In genomic region chr1:37387854-37388253, GRCh38 we compare ENCODE assay signal across 1 cellular context.
TF ChIP-seq lines count a peak whose summit lies in the region.

No MANE protein-coding gene starts in this region.

TF ChIP-seq in GM23338, 12 proteins besides CTCF, POLR2A, EP300 and RAD21 (continued from another document):
- TF ChIP-seq, protein P1, sequence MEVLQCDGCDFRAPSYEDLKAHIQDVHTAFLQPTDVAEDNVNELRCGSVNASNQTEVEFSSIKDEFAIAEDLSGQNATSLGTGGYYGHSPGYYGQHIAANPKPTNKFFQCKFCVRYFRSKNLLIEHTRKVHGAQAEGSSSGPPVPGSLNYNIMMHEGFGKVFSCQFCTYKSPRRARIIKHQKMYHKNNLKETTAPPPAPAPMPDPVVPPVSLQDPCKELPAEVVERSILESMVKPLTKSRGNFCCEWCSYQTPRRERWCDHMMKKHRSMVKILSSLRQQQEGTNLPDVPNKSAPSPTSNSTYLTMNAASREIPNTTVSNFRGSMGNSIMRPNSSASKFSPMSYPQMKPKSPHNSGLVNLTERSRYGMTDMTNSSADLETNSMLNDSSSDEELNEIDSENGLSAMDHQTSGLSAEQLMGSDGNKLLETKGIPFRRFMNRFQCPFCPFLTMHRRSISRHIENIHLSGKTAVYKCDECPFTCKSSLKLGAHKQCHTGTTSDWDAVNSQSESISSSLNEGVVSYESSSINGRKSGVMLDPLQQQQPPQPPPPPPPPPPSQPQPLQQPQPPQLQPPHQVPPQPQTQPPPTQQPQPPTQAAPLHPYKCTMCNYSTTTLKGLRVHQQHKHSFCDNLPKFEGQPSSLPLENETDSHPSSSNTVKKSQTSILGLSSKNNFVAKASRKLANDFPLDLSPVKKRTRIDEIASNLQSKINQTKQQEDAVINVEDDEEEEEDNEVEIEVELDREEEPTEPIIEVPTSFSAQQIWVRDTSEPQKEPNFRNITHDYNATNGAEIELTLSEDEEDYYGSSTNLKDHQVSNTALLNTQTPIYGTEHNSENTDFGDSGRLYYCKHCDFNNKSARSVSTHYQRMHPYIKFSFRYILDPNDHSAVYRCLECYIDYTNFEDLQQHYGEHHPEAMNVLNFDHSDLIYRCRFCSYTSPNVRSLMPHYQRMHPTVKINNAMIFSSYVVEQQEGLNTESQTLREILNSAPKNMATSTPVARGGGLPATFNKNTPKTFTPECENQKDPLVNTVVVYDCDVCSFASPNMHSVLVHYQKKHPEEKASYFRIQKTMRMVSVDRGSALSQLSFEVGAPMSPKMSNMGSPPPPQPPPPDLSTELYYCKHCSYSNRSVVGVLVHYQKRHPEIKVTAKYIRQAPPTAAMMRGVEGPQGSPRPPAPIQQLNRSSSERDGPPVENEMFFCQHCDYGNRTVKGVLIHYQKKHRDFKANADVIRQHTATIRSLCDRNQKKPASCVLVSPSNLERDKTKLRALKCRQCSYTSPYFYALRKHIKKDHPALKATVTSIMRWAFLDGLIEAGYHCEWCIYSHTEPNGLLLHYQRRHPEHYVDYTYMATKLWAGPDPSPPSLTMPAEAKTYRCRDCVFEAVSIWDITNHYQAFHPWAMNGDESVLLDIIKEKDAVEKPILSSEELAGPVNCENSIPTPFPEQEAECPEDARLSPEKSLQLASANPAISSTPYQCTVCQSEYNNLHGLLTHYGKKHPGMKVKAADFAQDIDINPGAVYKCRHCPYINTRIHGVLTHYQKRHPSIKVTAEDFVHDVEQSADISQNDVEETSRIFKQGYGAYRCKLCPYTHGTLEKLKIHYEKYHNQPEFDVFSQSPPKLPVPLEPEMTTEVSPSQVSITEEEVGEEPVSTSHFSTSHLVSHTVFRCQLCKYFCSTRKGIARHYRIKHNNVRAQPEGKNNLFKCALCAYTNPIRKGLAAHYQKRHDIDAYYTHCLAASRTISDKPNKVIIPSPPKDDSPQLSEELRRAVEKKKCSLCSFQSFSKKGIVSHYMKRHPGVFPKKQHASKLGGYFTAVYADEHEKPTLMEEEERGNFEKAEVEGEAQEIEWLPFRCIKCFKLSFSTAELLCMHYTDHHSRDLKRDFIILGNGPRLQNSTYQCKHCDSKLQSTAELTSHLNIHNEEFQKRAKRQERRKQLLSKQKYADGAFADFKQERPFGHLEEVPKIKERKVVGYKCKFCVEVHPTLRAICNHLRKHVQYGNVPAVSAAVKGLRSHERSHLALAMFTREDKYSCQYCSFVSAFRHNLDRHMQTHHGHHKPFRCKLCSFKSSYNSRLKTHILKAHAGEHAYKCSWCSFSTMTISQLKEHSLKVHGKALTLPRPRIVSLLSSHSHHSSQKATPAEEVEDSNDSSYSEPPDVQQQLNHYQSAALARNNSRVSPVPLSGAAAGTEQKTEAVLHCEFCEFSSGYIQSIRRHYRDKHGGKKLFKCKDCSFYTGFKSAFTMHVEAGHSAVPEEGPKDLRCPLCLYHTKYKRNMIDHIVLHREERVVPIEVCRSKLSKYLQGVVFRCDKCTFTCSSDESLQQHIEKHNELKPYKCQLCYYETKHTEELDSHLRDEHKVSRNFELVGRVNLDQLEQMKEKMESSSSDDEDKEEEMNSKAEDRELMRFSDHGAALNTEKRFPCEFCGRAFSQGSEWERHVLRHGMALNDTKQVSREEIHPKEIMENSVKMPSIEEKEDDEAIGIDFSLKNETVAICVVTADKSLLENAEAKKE (CRISPR knock-in tag; IDR thresholded peaks at IDR 0.05) = no peak
- TF ChIP-seq CREB1 (CRISPR knock-in tag; IDR thresholded peaks at IDR 0.05; ENCODE audit: low read depth) (no peak), STAT1 (IDR thresholded peaks at IDR 0.05; ENCODE audit: unreplicated experiment) (no peak)
